ENCODE assay signal across 9 cellular contexts in the genomic region with DNA sequence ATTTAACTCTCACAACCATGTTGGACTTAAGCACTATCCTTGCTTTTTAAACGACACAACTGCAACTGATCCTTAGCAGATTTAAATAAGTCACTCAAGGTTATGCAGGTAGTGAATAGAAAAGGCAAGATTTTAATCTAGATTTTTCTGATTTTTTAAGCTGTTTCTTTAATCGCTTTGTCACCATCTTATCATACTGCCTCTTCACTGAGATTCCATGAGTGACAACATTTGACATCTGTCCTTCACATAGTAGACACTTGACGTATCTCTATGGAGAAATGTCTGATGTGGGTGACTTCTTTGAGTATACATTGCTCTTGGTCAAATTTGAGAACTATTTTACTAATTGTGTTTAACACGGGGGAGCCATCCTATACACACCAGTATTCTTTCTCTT.
"Had no signal": no experiment of that assay in that cellular context is flagged by ENCODE, and none has a peak within 500 bp of the region (broad histone marks: within the 10 kb centered on the region; RNA-seq: fewer than 3 reads in every experiment).

No MANE protein-coding gene starts in this region.

- H3K36me3 Mint-ChIP-seq: IgD-negative memory B cell had no signal

- H3K9ac ChIP-seq: GM23248 had no signal

- ATAC-seq: HCT116, HepG2 had no signal

- H3K27me3 Mint-ChIP-seq: IgD-negative memory B cell had no signal

- H3K9me3 Mint-ChIP-seq: IgD-negative memory B cell had no signal

- DNase-seq: GM23248, GOT3, H7, HFFc6 had no signal

- H3K9me3 ChIP-seq: HAP-1 had no signal

- H3K27ac Mint-ChIP-seq: HFFc6, IgD-negative memory B cell had no signal

- H3K4me3 ChIP-seq: GM23248, HAP-1 had no signal

- H3K4me3 Mint-ChIP-seq: HFFc6, IgD-negative memory B cell had no signal

- H2AFZ ChIP-seq: GM23248 had no signal

- H3K36me3 ChIP-seq: HAP-1 had no signal

- H3K27ac ChIP-seq: GM23248, HL-60 had no signal
